9 cellular contexts compared by ENCODE assay signal in genomic region chr12:26817183-26817591, GRCh38. TPM values are rescaled to one million over a fixed set of nuclear protein-coding genes. Genes with fewer than 3 reads are reported as not detected.
DNase-seq lines count a peak whose midpoint lies in the region; ATAC-seq and TF ChIP-seq lines count a peak whose summit lies in the region.
"Had no signal": no experiment of that assay in that cellular context is flagged by ENCODE, and none has a peak within 500 bp of the region (broad histone marks: within the 10 kb centered on the region; RNA-seq: fewer than 3 reads in every experiment).

No MANE protein-coding gene starts in this region.

- H3K36me3 ChIP-seq in HAP-1 (replicated peaks) = no peaks in the 10 kb centered on the region

- TF ChIP-seq CTCF in glutamatergic neuron (IDR thresholded peaks at IDR 0.05; ENCODE audit: partially characterized antibody, unreplicated experiment) = no peak
- no peak for TF ChIP-seq CTCF in activated CD8-positive, alpha-beta T cell treated with anti-CD3 and anti-CD28 coated beads for 36 hours (IDR thresholded peaks at IDR 0.05)

- H3K9me3 ChIP-seq in HAP-1 = no peaks in the 10 kb centered on the region

- no peaks in the 10 kb centered on the region for H3K9me3 Mint-ChIP-seq in glutamatergic neuron (ENCODE audit: unreplicated experiment)
- H3K9me3 Mint-ChIP-seq in activated CD8-positive, alpha-beta T cell treated with anti-CD3 and anti-CD28 coated beads for 36 hours = no peaks in the 10 kb centered on the region
- H3K9me3 Mint-ChIP-seq: T-helper 2 cell treated with Interferon-gamma antibody and Interleukin-4, amounts not matched to agents 5 μg/mL and 100 μg/mL, for 36 hours had no signal

- DNase-seq in glutamatergic neuron (no peak), HAP-1 (ENCODE audit: low spot score in 2 of 2) (no peak), NCI-H187 treated with DMSO at 0.1 percent for 48 hours (lab: John Stamatoyannopoulos, UW) (no peak), cerebellar cortex (ENCODE audit: low spot score) (no peak)
- DNase-seq in activated CD8-positive, alpha-beta T cell treated with anti-CD3 and anti-CD28 coated beads for 36 hours = no peak

- H3K27me3 ChIP-seq in HAP-1 (ENCODE audit: low read depth) = no peaks in the 10 kb centered on the region

- H3K27me3 Mint-ChIP-seq in glutamatergic neuron (ENCODE audit: unreplicated experiment) = no peaks in the 10 kb centered on the region
- no peaks in the 10 kb centered on the region for H3K27me3 Mint-ChIP-seq in activated CD8-positive, alpha-beta T cell treated with anti-CD3 and anti-CD28 coated beads for 36 hours

- no peak overlapping the region for H3K4me3 Mint-ChIP-seq in glutamatergic neuron (ENCODE audit: unreplicated experiment)
- no peak overlapping the region for H3K4me3 Mint-ChIP-seq in activated CD8-positive, alpha-beta T cell treated with anti-CD3 and anti-CD28 coated beads for 36 hours
- H3K4me3 Mint-ChIP-seq: T-helper 2 cell treated with Interferon-gamma antibody and Interleukin-4, amounts not matched to agents 5 μg/mL and 100 μg/mL, for 36 hours had no signal

- POLR2A ChIA-PET in activated CD8-positive, alpha-beta T cell treated with anti-CD3 and anti-CD28 coated beads for 36 hours (lab: Charles Lee) = no interaction called here

- intact Hi-C loops in activated CD8-positive, alpha-beta T cell treated with anti-CD3 and anti-CD28 coated beads for 36 hours (cut with micrococcal nuclease) = no loop called here

- CTCF ChIA-PET in activated CD8-positive, alpha-beta T cell treated with anti-CD3 and anti-CD28 coated beads for 36 hours (lab: Charles Lee) = interaction anchor here (0.7 kb wide), 1 partner anchor 14 kb away, joined by 3 read pairs; no protein-coding TSS in a partner anchor

- peaks cover 16% of the 10 kb centered on the region for H3K4me1 ChIP-seq in HAP-1

- no peaks in the 10 kb centered on the region for H3K36me3 Mint-ChIP-seq in glutamatergic neuron (ENCODE audit: unreplicated experiment)
- H3K36me3 Mint-ChIP-seq in activated CD8-positive, alpha-beta T cell treated with anti-CD3 and anti-CD28 coated beads for 36 hours (ENCODE audit: low read depth) = peaks cover 15% of the 10 kb centered on the region

- H3K4me3 ChIP-seq in HAP-1 = no peak overlapping the region

- in situ Hi-C loops in HAP-1 (cut with MboI; ENCODE audit: low sequenced_read_pairs) = no loop called here

- H3K27ac Mint-ChIP-seq in glutamatergic neuron (ENCODE audit: unreplicated experiment) = peak overlapping the region; percentile 30
- no peak overlapping the region for H3K27ac Mint-ChIP-seq in activated CD8-positive, alpha-beta T cell treated with anti-CD3 and anti-CD28 coated beads for 36 hours
- H3K27ac Mint-ChIP-seq: T-helper 2 cell treated with Interferon-gamma antibody and Interleukin-4, amounts not matched to agents 5 μg/mL and 100 μg/mL, for 36 hours had no signal

- ATAC-seq in GM18502 (IDR thresholded peaks at IDR 0.05; ENCODE audit: poor library complexity, unreplicated experiment) (peak; percentile 75), GM21423 (IDR thresholded peaks at IDR 0.05; ENCODE audit: unreplicated experiment) (peak; percentile 90), HG03175 (IDR thresholded peaks at IDR 0.05; ENCODE audit: unreplicated experiment) (peak; percentile 74)
- no peak for ATAC-seq in activated CD8-positive, alpha-beta T cell treated with anti-CD3 and anti-CD28 coated beads for 36 hours

- H3K4me1 Mint-ChIP-seq in glutamatergic neuron (ENCODE audit: low read depth, unreplicated experiment) = peaks cover 6% of the 10 kb centered on the region
- peaks cover 16% of the 10 kb centered on the region for H3K4me1 Mint-ChIP-seq in activated CD8-positive, alpha-beta T cell treated with anti-CD3 and anti-CD28 coated beads for 36 hours (ENCODE audit: low read depth)

RNA-seq across cellular contexts. Expression of gene ITPR2, which starts 15.8 kb away (rescaled TPM):
- 77.9 TPM for total RNA-seq in glutamatergic neuron (ENCODE audit: unreplicated experiment)
- total RNA-seq in activated CD8-positive, alpha-beta T cell treated with anti-CD3 and anti-CD28 coated beads for 36 hours = 10 to 100 TPM; 38.9 to 41.2 TPM
